8 cellular contexts compared by ENCODE assay signal in genomic region chr12:123120452-123121166, GRCh38. TPM values are rescaled to one million over a fixed set of nuclear protein-coding genes. Genes with fewer than 3 reads are reported as not detected.
DNase-seq lines count a peak whose midpoint lies in the region; ATAC-seq and TF ChIP-seq lines count a peak whose summit lies in the region.

No MANE protein-coding gene starts in this region.

- CTCF ChIA-PET in activated CD8-positive, alpha-beta memory T cell treated with anti-CD3 and anti-CD28 coated beads, Interleukin-2, amount 10 ng/mL, durations not matched to agents 7 days and 5 days (lab: Charles Lee), result interaction anchor here (0.9 to 2.2 kb wide), 7 partner anchors 10 to 77 kb away, joined by 3 to 15 read pairs (median 5); no protein-coding TSS in a partner anchor
- CTCF ChIA-PET in A673 (lab: Charles Lee), result interaction anchor here (0.5 kb wide), 1 partner anchor 13 kb away, joined by 3 read pairs; no protein-coding TSS in a partner anchor

- H3K36me3 Mint-ChIP-seq in activated CD8-positive, alpha-beta memory T cell treated with anti-CD3 and anti-CD28 coated beads, Interleukin-2, amount 10 ng/mL, durations not matched to agents 7 days and 5 days, result no peaks in the 10 kb centered on the region
- no peaks in the 10 kb centered on the region for H3K36me3 Mint-ChIP-seq in activated naive CD4-positive, alpha-beta T cell treated with anti-CD3 and anti-CD28 coated beads, Interleukin-2, amount 50 U/mL, for 72 hours
- H3K36me3 Mint-ChIP-seq in stimulated activated naive CD8-positive, alpha-beta T cell treated with anti-CD3 and anti-CD28 coated beads, Interleukin-15, Interleukin-2, amounts not matched to agents 100 ng/mL and 50 ng/mL, for 24 hours (ENCODE audit: low read depth), result no peaks in the 10 kb centered on the region
- no peaks in the 10 kb centered on the region for H3K36me3 Mint-ChIP-seq in mesothelial cell of epicardium

- H3K36me3 ChIP-seq in KOPT-K1 (ENCODE audit: insufficient read depth, low read length), result 0 out of 2 replicates have a peak, but pooled peaks cover 9% of the 10 kb centered on the region
- H3K36me3 ChIP-seq in A673 (ENCODE audit: insufficient read depth, low read length, poor library complexity, severe bottlenecking), result no peaks in the 10 kb centered on the region

- no peaks in the 10 kb centered on the region for H3K4me1 ChIP-seq in A673 (ENCODE audit: insufficient read depth, low read length, poor library complexity, severe bottlenecking)

- POLR2A ChIA-PET in A673 (lab: Charles Lee; ENCODE audit: low non-redundant PET), result no interaction called here

- H3K4me3 ChIP-seq in A673 (ENCODE audit: low read depth, low read length, poor library complexity, severe bottlenecking), result no peak overlapping the region

- H3K27ac Mint-ChIP-seq in activated CD8-positive, alpha-beta memory T cell treated with anti-CD3 and anti-CD28 coated beads, Interleukin-2, amount 10 ng/mL, durations not matched to agents 7 days and 5 days, result peak overlapping the region; percentile 83
- H3K27ac Mint-ChIP-seq in activated naive CD4-positive, alpha-beta T cell treated with anti-CD3 and anti-CD28 coated beads, Interleukin-2, amount 50 U/mL, for 72 hours, result peak overlapping the region; percentile 89 to 97
- H3K27ac Mint-ChIP-seq in stimulated activated naive CD8-positive, alpha-beta T cell treated with anti-CD3 and anti-CD28 coated beads, Interleukin-15, Interleukin-2, amounts not matched to agents 100 ng/mL and 50 ng/mL, for 24 hours, result peak overlapping the region; percentile 49
- no peak overlapping the region for H3K27ac Mint-ChIP-seq in mesothelial cell of epicardium

- peak; percentile 81 for ATAC-seq in activated CD8-positive, alpha-beta memory T cell treated with anti-CD3 and anti-CD28 coated beads, Interleukin-2, amount 10 ng/mL, durations not matched to agents 7 days and 5 days
- peak; percentile 90 to 92 for ATAC-seq in activated naive CD4-positive, alpha-beta T cell treated with anti-CD3 and anti-CD28 coated beads, Interleukin-2, amount 50 U/mL, for 72 hours

- H3K9me3 ChIP-seq in KOPT-K1 (ENCODE audit: insufficient read depth, low read length, poor library complexity, severe bottlenecking), result no peaks in the 10 kb centered on the region
- H3K9me3 ChIP-seq in A673 (ENCODE audit: low read depth, low read length, poor library complexity, severe bottlenecking), result no peaks in the 10 kb centered on the region

- H3K27ac ChIP-seq in KOPT-K1 (ENCODE audit: low read depth, low read length, poor library complexity, severe bottlenecking) (peak overlapping the region; percentile 59), A673 (ENCODE audit: low read depth, low read length, poor library complexity, severe bottlenecking) (no peak overlapping the region)

- TF ChIP-seq CTCF in mesothelial cell of epicardium (IDR thresholded peaks at IDR 0.05; ENCODE audit: unreplicated experiment) (no peak), A673 (conservative IDR thresholded peaks at IDR 0.05; ENCODE audit: low read depth, low read length) (no peak)

- BruUV-seq in A673 (replicated peaks; lab: Mats Ljungman, UMichigan), result no TSS peak

- no peaks in the 10 kb centered on the region for H3K9me3 Mint-ChIP-seq in activated CD8-positive, alpha-beta memory T cell treated with anti-CD3 and anti-CD28 coated beads, Interleukin-2, amount 10 ng/mL, durations not matched to agents 7 days and 5 days (ENCODE audit: low read depth)
- H3K9me3 Mint-ChIP-seq in activated naive CD4-positive, alpha-beta T cell treated with anti-CD3 and anti-CD28 coated beads, Interleukin-2, amount 50 U/mL, for 72 hours, result no peaks in the 10 kb centered on the region
- H3K9me3 Mint-ChIP-seq in stimulated activated naive CD8-positive, alpha-beta T cell treated with anti-CD3 and anti-CD28 coated beads, Interleukin-15, Interleukin-2, amounts not matched to agents 100 ng/mL and 50 ng/mL, for 24 hours, result no peaks in the 10 kb centered on the region
- H3K9me3 Mint-ChIP-seq in mesothelial cell of epicardium, result no peaks in the 10 kb centered on the region

- peak; percentile 67 for DNase-seq in activated CD8-positive, alpha-beta memory T cell treated with anti-CD3 and anti-CD28 coated beads, Interleukin-2, amount 10 ng/mL, durations not matched to agents 7 days and 5 days
- no peak for DNase-seq in activated CD8-positive, alpha-beta memory T cell treated with anti-CD3 and anti-CD28 coated beads for 24 hours
- peak; percentile 42 to 77 for DNase-seq in activated naive CD4-positive, alpha-beta T cell treated with anti-CD3 and anti-CD28 coated beads, Interleukin-2, amount 50 U/mL, for 72 hours (ENCODE audit: low spot score in 2 of 2)
- DNase-seq in D341Med (ENCODE audit: low spot score), result no peak
- no peak for DNase-seq in mesothelial cell of epicardium (ENCODE audit: low spot score in 2 of 2, unreplicated experiment in 2 of 2)
- DNase-seq in A673 (ENCODE audit: low spot score), result no peak

- no peak overlapping the region for H3K4me3 Mint-ChIP-seq in activated CD8-positive, alpha-beta memory T cell treated with anti-CD3 and anti-CD28 coated beads, Interleukin-2, amount 10 ng/mL, durations not matched to agents 7 days and 5 days
- no peak overlapping the region for H3K4me3 Mint-ChIP-seq in stimulated activated naive CD8-positive, alpha-beta T cell treated with anti-CD3 and anti-CD28 coated beads, Interleukin-15, Interleukin-2, amounts not matched to agents 100 ng/mL and 50 ng/mL, for 24 hours
- no peak overlapping the region for H3K4me3 Mint-ChIP-seq in mesothelial cell of epicardium

- intact Hi-C loops in A673 (cut with micrococcal nuclease; ENCODE audit: unreplicated experiment), result no loop called here

- H3K27me3 Mint-ChIP-seq in activated CD8-positive, alpha-beta memory T cell treated with anti-CD3 and anti-CD28 coated beads, Interleukin-2, amount 10 ng/mL, durations not matched to agents 7 days and 5 days, result no peaks in the 10 kb centered on the region
- H3K27me3 Mint-ChIP-seq in stimulated activated naive CD8-positive, alpha-beta T cell treated with anti-CD3 and anti-CD28 coated beads, Interleukin-15, Interleukin-2, amounts not matched to agents 100 ng/mL and 50 ng/mL, for 24 hours, result no peaks in the 10 kb centered on the region
- H3K27me3 Mint-ChIP-seq in mesothelial cell of epicardium (ENCODE audit: low read depth), result no peaks in the 10 kb centered on the region

- H3K4me1 Mint-ChIP-seq in activated CD8-positive, alpha-beta memory T cell treated with anti-CD3 and anti-CD28 coated beads, Interleukin-2, amount 10 ng/mL, durations not matched to agents 7 days and 5 days, result peaks cover 33% of the 10 kb centered on the region
- H3K4me1 Mint-ChIP-seq in stimulated activated naive CD8-positive, alpha-beta T cell treated with anti-CD3 and anti-CD28 coated beads, Interleukin-15, Interleukin-2, amounts not matched to agents 100 ng/mL and 50 ng/mL, for 24 hours (ENCODE audit: low read depth), result peaks cover 65% of the 10 kb centered on the region
- no peaks in the 10 kb centered on the region for H3K4me1 Mint-ChIP-seq in mesothelial cell of epicardium

- no peaks in the 10 kb centered on the region for H3K27me3 ChIP-seq in A673 (replicated peaks; ENCODE audit: insufficient read depth, low read depth, low read length, poor library complexity)

RNA-seq across cellular contexts. Expression of gene PITPNM2, which starts 30.3 kb away (rescaled TPM):
- 10 to 100 TPM in 1 of 2 experiments, 1 to 10 TPM in 1; 8.6 to 11.6 TPM for total RNA-seq in activated CD8-positive, alpha-beta memory T cell treated with anti-CD3 and anti-CD28 coated beads, Interleukin-2, amount 10 ng/mL, durations not matched to agents 7 days and 5 days
- total RNA-seq in activated naive CD4-positive, alpha-beta T cell treated with anti-CD3 and anti-CD28 coated beads, Interleukin-2, amount 50 U/mL, for 72 hours, result 10 to 100 TPM; 15.9 to 18.5 TPM
- total RNA-seq in mesothelial cell of epicardium, result 5.9 to 7.5 TPM (median 7.0 TPM) in 3 replicates
- total RNA-seq in A673 (2021), result 6.4 and 8.9 TPM in 2 replicates

Comparison
In these comparisons a context has a peak if more than half of its experiments do, and no peak if none do; other contexts are left out.
1. DNase-seq: peak in activated CD8-positive, alpha-beta memory T cell treated with anti-CD3 and anti-CD28 coated beads, Interleukin-2, amount 10 ng/mL, durations not matched to agents 7 days and 5 days (single experiment) and activated naive CD4-positive, alpha-beta T cell treated with anti-CD3 and anti-CD28 coated beads, Interleukin-2, amount 50 U/mL, for 72 hours (2 of 2); none in activated CD8-positive, alpha-beta memory T cell treated with anti-CD3 and anti-CD28 coated beads for 24 hours (single experiment), D341Med (single experiment), mesothelial cell of epicardium (0 of 2) and A673 (single experiment).